In the genomic region with DNA sequence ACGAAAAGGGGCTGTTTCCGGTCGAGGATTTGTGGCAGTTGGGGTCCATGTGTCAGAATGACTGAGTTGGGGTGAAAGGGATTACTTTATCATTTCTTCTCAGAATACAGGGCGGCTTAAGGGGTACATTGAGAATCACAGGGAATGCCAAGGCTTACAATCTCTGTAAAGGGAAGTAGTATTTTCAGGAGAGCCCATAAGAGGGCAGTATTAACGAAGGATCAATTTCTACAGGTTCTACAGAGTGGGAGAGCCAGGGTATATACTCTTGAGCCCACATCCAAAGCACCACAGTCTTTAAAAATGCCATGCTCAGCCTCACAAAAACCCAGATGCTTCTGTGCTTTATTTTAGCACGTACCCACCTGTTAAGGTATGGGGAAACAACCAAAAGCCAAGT, we compare ENCODE assay signal across 21 cellular contexts.
DNase-seq lines count a peak whose midpoint lies in the region; ATAC-seq and TF ChIP-seq lines count a peak whose summit lies in the region.
"Had no signal": no experiment of that assay in that cellular context is flagged by ENCODE, and none has a peak within 500 bp of the region (broad histone marks: within the 10 kb centered on the region; RNA-seq: fewer than 3 reads in every experiment).

No MANE protein-coding gene starts in this region.

- POLR2A ChIA-PET in MCF 10A (lab: Yijun Ruan, JAX) = no interaction called here
- POLR2A ChIA-PET in Panc1 (lab: Charles Lee) = no interaction called here

- in situ Hi-C loops in Panc1 (cut with HindIII; ENCODE audit: low pct_unique_long_range_greater_than_20kb, low sequenced_read_pairs) = no loop called here

- H3K4me2 ChIP-seq in Loucy (ENCODE audit: low read depth, low read length, poor library complexity, severe bottlenecking) = no peak overlapping the region

- H3K4me1 Mint-ChIP-seq in MCF 10A (ENCODE audit: insufficient read depth, unreplicated experiment) = no peaks in the 10 kb centered on the region
- H3K4me1 Mint-ChIP-seq: activated CD4-positive, alpha-beta T cell treated with anti-CD3 and anti-CD28 coated beads for 36 hours; activated naive CD4-positive, alpha-beta T cell treated with anti-CD3 and anti-CD28 coated beads, Interleukin-2, amount 10 ng/mL, durations not matched to agents 7 days and 5 days; endodermal cell; T-cell had no signal

- H3K9me2 ChIP-seq in Loucy (replicated peaks; ENCODE audit: low read depth, low read length) = no peaks in the 10 kb centered on the region

- H3F3A ChIP-seq in Loucy (ENCODE audit: low read depth) = no peaks in the 10 kb centered on the region

- H3K27ac ChIP-seq in breast epithelium (no peak overlapping the region), Panc1 (ENCODE audit: low read length) (no peak overlapping the region)
- H3K27ac ChIP-seq: cardiac muscle cell, psoas muscle, uterus had no signal

- TF ChIP-seq CTCF in MCF 10A (IDR thresholded peaks at IDR 0.05; ENCODE audit: unreplicated experiment) = no peak
- TF ChIP-seq CTCF in breast epithelium (IDR thresholded peaks at IDR 0.05) = no peak
- TF ChIP-seq CTCF in Loucy (conservative IDR thresholded peaks at IDR 0.05; ENCODE audit: low read length) = 0 out of 2 replicates have a peak, but pooled peaks have one; percentile 14
- peak; percentile 49 for TF ChIP-seq CTCF in Panc1 (IDR thresholded peaks at IDR 0.05)

- intact Hi-C loops in MCF 10A (cut with micrococcal nuclease) = no loop called here
- intact Hi-C loops in breast epithelium (cut with DNase I; ENCODE audit: low total_unique reads) = no loop called here
- intact Hi-C loops in Panc1 (cut with micrococcal nuclease; ENCODE audit: unreplicated experiment) = loop anchor here (5.0 kb wide), 1 partner anchor 49 kb away; no protein-coding TSS in a partner anchor

- peak; percentile 80 for ATAC-seq in Panc1
- ATAC-seq: activated CD4-positive, alpha-beta T cell treated with anti-CD3 and anti-CD28 coated beads for 36 hours; psoas muscle; T-cell had no signal

- H3K36me3 ChIP-seq in breast epithelium = no peaks in the 10 kb centered on the region
- no peaks in the 10 kb centered on the region for H3K36me3 ChIP-seq in Loucy (ENCODE audit: insufficient read depth, low read length)
- no peaks in the 10 kb centered on the region for H3K36me3 ChIP-seq in Panc1 (ENCODE audit: control insufficient read depth, insufficient read depth, low read length)
- H3K36me3 ChIP-seq: cardiac muscle cell, uterus had no signal

- peak; percentile 3 for DNase-seq in MCF 10A (ENCODE audit: unreplicated experiment)
- no peak for DNase-seq in breast epithelium (ENCODE audit: low spot score in 2 of 2)
- no peak for DNase-seq in Panc1 (ENCODE audit: low read depth, low spot score)
- peak; percentile 1 for DNase-seq in medulla oblongata (ENCODE audit: extremely low spot score)
- no peak for DNase-seq in stimulated activated CD4-positive, alpha-beta T cell treated with anti-CD3 and anti-CD28 coated beads, Interleukin-12 subunit alpha, Interleukin-12 subunit beta, amount 100 ng/mL, for 4 hours
- DNase-seq in activated T-cell treated with anti-CD3 and anti-CD28 coated beads, Interleukin-2, amount 50 U/mL, for 1 hour = no peak
- no peak for DNase-seq in NCI-H2081 (lab: John Stamatoyannopoulos, UW)
- DNase-seq: activated CD4-positive, alpha-beta T cell treated with anti-CD3 and anti-CD28 coated beads for 36 hours; activated CD8-positive, alpha-beta memory T cell treated with anti-CD3 and anti-CD28 coated beads for 24 hours; activated naive CD4-positive, alpha-beta T cell treated with anti-CD3 and anti-CD28 coated beads, Interleukin-2, amount 10 ng/mL, durations not matched to agents 7 days and 5 days; activated T-cell treated with anti-CD3 and anti-CD28 coated beads, Interleukin-2, amount 50 U/mL, for 48 hours; CD4-positive, alpha-beta T cell; cortex of kidney; endodermal cell; mammary epithelial cell; NCI-H1417 treated with DMSO at 0.1 percent for 48 hours; psoas muscle; T-cell; uterus had no signal

- peaks cover 18% of the 10 kb centered on the region for H3K27me3 Mint-ChIP-seq in MCF 10A (ENCODE audit: insufficient read depth, unreplicated experiment)
- H3K27me3 Mint-ChIP-seq: activated CD4-positive, alpha-beta T cell treated with anti-CD3 and anti-CD28 coated beads for 36 hours; activated naive CD4-positive, alpha-beta T cell treated with anti-CD3 and anti-CD28 coated beads, Interleukin-2, amount 10 ng/mL, durations not matched to agents 7 days and 5 days; CD4-positive, alpha-beta T cell had no signal

- CTCF ChIA-PET in MCF 10A (lab: Yijun Ruan, JAX) = interaction anchor here (0.7 kb wide), 1 partner anchor 11 kb away, joined by 4 read pairs; no protein-coding TSS in a partner anchor
- CTCF ChIA-PET in Panc1 (lab: Charles Lee) = no interaction called here

- peaks cover 5% of the 10 kb centered on the region for H3K9me3 Mint-ChIP-seq in MCF 10A (ENCODE audit: unreplicated experiment)
- H3K9me3 Mint-ChIP-seq: activated naive CD4-positive, alpha-beta T cell treated with anti-CD3 and anti-CD28 coated beads, Interleukin-2, amount 10 ng/mL, durations not matched to agents 7 days and 5 days; CD4-positive, alpha-beta T cell; T-cell had no signal

- no peaks in the 10 kb centered on the region for H4K20me1 ChIP-seq in Loucy (ENCODE audit: insufficient read depth, low read length, poor library complexity, severe bottlenecking)

- no peak overlapping the region for H2AFZ ChIP-seq in Loucy (ENCODE audit: low read length)

- H3K4me3 Mint-ChIP-seq in MCF 10A (ENCODE audit: unreplicated experiment) = no peak overlapping the region
- H3K4me3 Mint-ChIP-seq: activated CD4-positive, alpha-beta T cell treated with anti-CD3 and anti-CD28 coated beads for 36 hours; activated naive CD4-positive, alpha-beta T cell treated with anti-CD3 and anti-CD28 coated beads, Interleukin-2, amount 10 ng/mL, durations not matched to agents 7 days and 5 days; CD4-positive, alpha-beta T cell; endodermal cell; T-cell had no signal

- H3K9me3 ChIP-seq in breast epithelium (no peaks in the 10 kb centered on the region), Loucy (ENCODE audit: insufficient read depth, low read depth, low read length) (no peaks in the 10 kb centered on the region), Panc1 (ENCODE audit: control insufficient read depth, insufficient read depth, low read depth, low read length) (no peaks in the 10 kb centered on the region)
- H3K9me3 ChIP-seq: psoas muscle, uterus had no signal

- BruUV-seq in MCF 10A (replicated peaks; lab: Mats Ljungman, UMichigan) (no TSS peak), Panc1 (replicated peaks; lab: Mats Ljungman, UMichigan) (no TSS peak)

- no peaks in the 10 kb centered on the region for H3K79me2 ChIP-seq in Loucy (ENCODE audit: insufficient read depth, low read length)

- H3K4me3 ChIP-seq in breast epithelium = no peak overlapping the region
- no peak overlapping the region for H3K4me3 ChIP-seq in Loucy (ENCODE audit: low read length, poor library complexity, severe bottlenecking)
- peak overlapping the region in 1 of 2 experiments; percentile 2; a peak in 1 of 4 replicates for H3K4me3 ChIP-seq in Panc1 (ENCODE audit: low read depth in 2 of 2, low read length in 2 of 2)
- H3K4me3 ChIP-seq: cardiac muscle cell, psoas muscle, uterus had no signal

- H3K9ac ChIP-seq in Loucy (ENCODE audit: low read depth, low read length, poor library complexity, severe bottlenecking) = no peak overlapping the region

- no peak overlapping the region for H3K27ac Mint-ChIP-seq in MCF 10A (ENCODE audit: low read depth, unreplicated experiment)
- H3K27ac Mint-ChIP-seq: activated CD4-positive, alpha-beta T cell treated with anti-CD3 and anti-CD28 coated beads for 36 hours; activated naive CD4-positive, alpha-beta T cell treated with anti-CD3 and anti-CD28 coated beads, Interleukin-2, amount 10 ng/mL, durations not matched to agents 7 days and 5 days; CD4-positive, alpha-beta T cell; endodermal cell; T-cell had no signal

- no peaks in the 10 kb centered on the region for H3K4me1 ChIP-seq in breast epithelium
- no peaks in the 10 kb centered on the region for H3K4me1 ChIP-seq in Loucy (ENCODE audit: insufficient read depth, low read length, poor library complexity, severe bottlenecking)
- H3K4me1 ChIP-seq in Panc1 (ENCODE audit: control insufficient read depth, insufficient read depth, low read length) = no peaks in the 10 kb centered on the region
- H3K4me1 ChIP-seq: psoas muscle, uterus had no signal

- peaks cover 0 to 9% of the 10 kb centered on the region in 2 donors for H3K27me3 ChIP-seq in breast epithelium
- H3K27me3 ChIP-seq in Loucy (ENCODE audit: insufficient read depth, low read length, poor library complexity, severe bottlenecking) = no peaks in the 10 kb centered on the region
- H3K27me3 ChIP-seq in Panc1 (ENCODE audit: control insufficient read depth, insufficient read depth, low read length) = no peaks in the 10 kb centered on the region
- H3K27me3 ChIP-seq: cardiac muscle cell, uterus had no signal

- H3K36me3 Mint-ChIP-seq in MCF 10A (ENCODE audit: insufficient read depth, unreplicated experiment) = no peaks in the 10 kb centered on the region
- H3K36me3 Mint-ChIP-seq: activated naive CD4-positive, alpha-beta T cell treated with anti-CD3 and anti-CD28 coated beads, Interleukin-2, amount 10 ng/mL, durations not matched to agents 7 days and 5 days; T-cell had no signal

- TF ChIP-seq POLR2A in breast epithelium (IDR thresholded peaks at IDR 0.05) = no peak

Comparison
In these comparisons a context has a peak if more than half of its experiments do, and no peak if none do; other contexts are left out.
1. DNase-seq: peak in MCF 10A (single experiment) and medulla oblongata (single experiment); none in breast epithelium (0 of 2), Panc1 (single experiment), stimulated activated CD4-positive, alpha-beta T cell treated with anti-CD3 and anti-CD28 coated beads, Interleukin-12 subunit alpha, Interleukin-12 subunit beta, amount 100 ng/mL, for 4 hours (single experiment), activated T-cell treated with anti-CD3 and anti-CD28 coated beads, Interleukin-2, amount 50 U/mL, for 1 hour (single experiment) and NCI-H2081 (0 of 2).
2. CTCF ChIP-seq: peak in Loucy (single experiment) and Panc1 (single experiment); none in MCF 10A (single experiment) and breast epithelium (0 of 3).